8 cellular contexts compared by ENCODE assay signal in genomic region chr10:69088801-69089501, GRCh38. TPM values are rescaled to one million over a fixed set of nuclear protein-coding genes. Genes with fewer than 3 reads are reported as not detected.
DNase-seq lines count a peak whose midpoint lies in the region; ATAC-seq lines count a peak whose summit lies in the region.

No MANE protein-coding gene starts in this region.

- intact Hi-C loops in left cardiac atrium (cut with DNase I) (no loop called here), left ventricle myocardium superior (cut with micrococcal nuclease) (no loop called here)

- no peaks in the 10 kb centered on the region for H3K9me3 Mint-ChIP-seq in T-helper 2 cell treated with Interferon-gamma antibody and Interleukin-4, amounts not matched to agents 5 μg/mL and 100 μg/mL, for 36 hours

- no peaks in the 10 kb centered on the region for H3K27me3 Mint-ChIP-seq in T-helper 2 cell treated with Interferon-gamma antibody and Interleukin-4, amounts not matched to agents 5 μg/mL and 100 μg/mL, for 36 hours (ENCODE audit: low read depth)

- H3K4me3 Mint-ChIP-seq in T-helper 2 cell treated with Interferon-gamma antibody and Interleukin-4, amounts not matched to agents 5 μg/mL and 100 μg/mL, for 36 hours: peak overlapping the region; percentile 94

- peaks cover 59% of the 10 kb centered on the region for H3K4me1 Mint-ChIP-seq in T-helper 2 cell treated with Interferon-gamma antibody and Interleukin-4, amounts not matched to agents 5 μg/mL and 100 μg/mL, for 36 hours (ENCODE audit: low read depth)

- peaks cover 22% of the 10 kb centered on the region for H3K36me3 Mint-ChIP-seq in T-helper 2 cell treated with Interferon-gamma antibody and Interleukin-4, amounts not matched to agents 5 μg/mL and 100 μg/mL, for 36 hours (ENCODE audit: low read depth)

- ATAC-seq in left cardiac atrium (peak; percentile 21 to 27), left ventricle myocardium superior (no peak), HG03457 (IDR thresholded peaks at IDR 0.05; ENCODE audit: unreplicated experiment) (no peak)

- peak overlapping the region; percentile 99 for H3K27ac Mint-ChIP-seq in T-helper 2 cell treated with Interferon-gamma antibody and Interleukin-4, amounts not matched to agents 5 μg/mL and 100 μg/mL, for 36 hours

- DNase-seq in left cardiac atrium (no peak), left ventricle myocardium superior (no peak), fibroblast of the conjunctiva (ENCODE audit: low read depth) (peak; percentile 68), NCI-H510A treated with DMSO at 0.1 percent for 48 hours (lab: John Stamatoyannopoulos, UW) (no peak), HK-2 (ENCODE audit: unreplicated experiment) (no peak)
- peak; percentile 66 for DNase-seq in T-helper 2 cell treated with Interferon-gamma antibody and Interleukin-4, amounts not matched to agents 5 μg/mL and 100 μg/mL, for 36 hours (ENCODE audit: low spot score)

- H3K27ac ChIP-seq in temporal lobe (ENCODE audit: low read depth, low read length): peak overlapping the region; percentile 36

RNA-seq across cellular contexts. Expression of gene SRGN, which starts 1.0 kb away (rescaled TPM):
- total RNA-seq in left cardiac atrium (100 to 1,000 TPM in 1 of 2 donors, 10 to 100 TPM in 1; 89.7 to 121 TPM), left ventricle myocardium superior (42.8 TPM), temporal lobe (16.2 TPM)

RNA-seq across cellular contexts. Expression of gene VPS26A, which starts 35.0 kb away (rescaled TPM):
- total RNA-seq in left cardiac atrium: 10 to 100 TPM; 33.2 to 35.7 TPM
- 37.3 TPM for total RNA-seq in left ventricle myocardium superior
- total RNA-seq in temporal lobe: 60.7 TPM

Comparison
In these comparisons a context has a peak if more than half of its experiments do, and no peak if none do; other contexts are left out.
1. ATAC-seq: peak in left cardiac atrium (2 of 2); none in left ventricle myocardium superior (single experiment) and HG03457 (single experiment).
2. DNase-seq: peak in T-helper 2 cell treated with Interferon-gamma antibody and Interleukin-4, amounts not matched to agents 5 μg/mL and 100 μg/mL, for 36 hours (single experiment) and fibroblast of the conjunctiva (single experiment); none in left cardiac atrium (single experiment), left ventricle myocardium superior (single experiment), NCI-H510A treated with DMSO at 0.1 percent for 48 hours (single experiment) and HK-2 (single experiment).